ENCODE assay signal across 18 cellular contexts in the genomic region with DNA sequence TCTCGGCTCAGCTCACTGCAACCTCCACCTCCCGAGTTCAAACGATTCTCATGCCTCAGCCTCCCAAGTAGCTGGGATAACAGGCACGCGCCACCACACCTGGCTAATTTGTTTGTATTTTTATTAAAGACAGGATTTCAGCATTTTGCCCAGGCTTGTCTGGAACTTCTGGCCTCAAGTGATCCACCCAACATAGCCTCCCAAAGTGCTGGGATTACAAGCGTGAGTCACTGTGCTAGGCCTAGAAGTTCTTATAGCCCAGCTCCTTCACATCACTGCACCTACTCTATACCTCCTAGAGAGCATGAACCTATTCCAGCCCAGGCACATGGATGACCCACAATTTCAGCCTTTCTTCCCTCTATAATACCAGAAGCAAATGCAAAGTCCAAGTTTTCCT. TPM values are rescaled to one million over a fixed set of nuclear protein-coding genes. Genes with fewer than 3 reads are reported as not detected.
A peak's percentile ranks its signal among the peaks of the same experiment; 100 is the strongest.
DNase-seq lines count a peak whose midpoint lies in the region; ATAC-seq and TF ChIP-seq lines count a peak whose summit lies in the region.
"Had no signal": no experiment of that assay in that cellular context is flagged by ENCODE, and none has a peak within 500 bp of the region (broad histone marks: within the 10 kb centered on the region; RNA-seq: fewer than 3 reads in every experiment).

No MANE protein-coding gene starts in this region.

- TF ChIP-seq CTCF in epithelial cell of esophagus (IDR thresholded peaks at IDR 0.05; ENCODE audit: insufficient read depth, low read depth, low read length, missing control alignments) (no peak), progenitor cell of endocrine pancreas (IDR thresholded peaks at IDR 0.05; ENCODE audit: unreplicated experiment) (no peak)

- CTCF ChIA-PET in T-cell (lab: Charles Lee) = interaction anchor here in 1 of 2 donors (1.1 kb wide), 1 partner anchor 16 kb away, joined by 3 read pairs; no protein-coding TSS in a partner anchor

- no peaks in the 10 kb centered on the region for H3K9me3 Mint-ChIP-seq in activated T-cell treated with anti-CD3 and anti-CD28 coated beads, Interleukin-2, amount 50 U/mL, for 4 hours
- H3K9me3 Mint-ChIP-seq in T-cell (no peaks in the 10 kb centered on the region), progenitor cell of endocrine pancreas (ENCODE audit: low read depth) (no peaks in the 10 kb centered on the region)

- no peak for ATAC-seq in activated T-cell treated with anti-CD3 and anti-CD28 coated beads, Interleukin-2, amount 50 U/mL, for 4 hours
- ATAC-seq in T-cell (replicated peaks in 1 of 4) (no peak), left lobe of liver (no peak), GM21515 (IDR thresholded peaks at IDR 0.05; ENCODE audit: unreplicated experiment) (no peak)

- no peak for DNase-seq in activated T-cell treated with anti-CD3 and anti-CD28 coated beads, Interleukin-2, amount 50 U/mL, for 4 hours
- no peak for DNase-seq in activated T-cell treated with anti-CD3 and anti-CD28 coated beads, Interleukin-2, amount 50 U/mL, for 48 hours
- DNase-seq in T-cell = no peak
- peak; percentile 81 for DNase-seq in epithelial cell of esophagus (ENCODE audit: low read depth)
- no peak for DNase-seq in progenitor cell of endocrine pancreas (ENCODE audit: low spot score, unreplicated experiment)
- DNase-seq in globus pallidus (ENCODE audit: low spot score) = no peak
- no peak for DNase-seq in left lobe of liver (ENCODE audit: low spot score)
- DNase-seq: foreskin melanocyte; KG1; left ventricle myocardium inferior; NCI-H1048; NCI-H2107; NCI-H774; PC-9; stimulated activated CD4-positive, alpha-beta T cell treated with anti-CD3 and anti-CD28 coated beads, Interleukin-12 subunit alpha, Interleukin-12 subunit beta, amount 100 ng/mL, for 4 hours had no signal

- H3K27me3 Mint-ChIP-seq in activated T-cell treated with anti-CD3 and anti-CD28 coated beads, Interleukin-2, amount 50 U/mL, for 4 hours (ENCODE audit: low read depth) = peaks cover 3% of the 10 kb centered on the region
- H3K27me3 Mint-ChIP-seq in T-cell (peaks cover 3% of the 10 kb centered on the region in 2 donors), progenitor cell of endocrine pancreas (peaks cover 22% of the 10 kb centered on the region)

- no peak overlapping the region for H3K4me3 ChIP-seq in epithelial cell of esophagus (ENCODE audit: low read length)
- H3K4me3 ChIP-seq: PC-9 had no signal

- H3K27ac Mint-ChIP-seq in T-cell (peak overlapping the region; percentile 98), progenitor cell of endocrine pancreas (no peak overlapping the region)

- peak overlapping the region; percentile 94 for H3K4me3 Mint-ChIP-seq in activated T-cell treated with anti-CD3 and anti-CD28 coated beads, Interleukin-2, amount 50 U/mL, for 4 hours
- H3K4me3 Mint-ChIP-seq in T-cell (peak overlapping the region; percentile 99 to 100 (median 99)), progenitor cell of endocrine pancreas (ENCODE audit: low read depth) (peak overlapping the region; percentile 40)

- POLR2A ChIA-PET in T-cell (lab: Charles Lee) = no interaction called here

- H3K36me3 Mint-ChIP-seq in activated T-cell treated with anti-CD3 and anti-CD28 coated beads, Interleukin-2, amount 50 U/mL, for 4 hours (ENCODE audit: insufficient read depth) = peaks cover 10% of the 10 kb centered on the region
- H3K36me3 Mint-ChIP-seq in T-cell = no peaks in the 10 kb centered on the region
- peaks cover 1% of the 10 kb centered on the region for H3K36me3 Mint-ChIP-seq in progenitor cell of endocrine pancreas (ENCODE audit: insufficient read depth)

- peaks cover 20% of the 10 kb centered on the region for H3K4me1 Mint-ChIP-seq in activated T-cell treated with anti-CD3 and anti-CD28 coated beads, Interleukin-2, amount 50 U/mL, for 4 hours (ENCODE audit: low read depth)
- H3K4me1 Mint-ChIP-seq in T-cell (peaks cover 27 to 36% (median 29%) of the 10 kb centered on the region in 3 donors), progenitor cell of endocrine pancreas (ENCODE audit: low read depth) (peaks cover 12% of the 10 kb centered on the region)

RNA-seq across cellular contexts. Expression of a gene that starts 1.3 kb away (rescaled TPM):
- total RNA-seq in activated T-cell treated with anti-CD3 and anti-CD28 coated beads, Interleukin-2, amount 50 U/mL, for 4 hours = 10 to 100 TPM; 62.5 to 79.5 (median 75.5) TPM
- 10 to 100 TPM; 30.2 to 44.1 (median 38.0) TPM for total RNA-seq in T-cell
- total RNA-seq in progenitor cell of endocrine pancreas = 28.7 and 31.6 TPM in 2 replicates
- total RNA-seq in left lobe of liver = 16.4 TPM

RNA-seq across cellular contexts. Expression of a gene that starts 20.3 kb away (rescaled TPM):
- total RNA-seq in activated T-cell treated with anti-CD3 and anti-CD28 coated beads, Interleukin-2, amount 50 U/mL, for 4 hours = 10 to 100 TPM; 37.6 to 47.0 (median 40.8) TPM
- total RNA-seq in T-cell (10 to 100 TPM; 37.2 to 43.9 (median 39.2) TPM), progenitor cell of endocrine pancreas (23.3 and 23.8 TPM in 2 replicates), left lobe of liver (8.0 TPM)

RNA-seq across cellular contexts. Expression of a gene that starts 42.3 kb away (rescaled TPM):
- not detected for total RNA-seq in activated T-cell treated with anti-CD3 and anti-CD28 coated beads, Interleukin-2, amount 50 U/mL, for 4 hours
- total RNA-seq in T-cell = not detected
- 0.38 TPM in 1 of 2 replicates, not detected in the other for total RNA-seq in progenitor cell of endocrine pancreas
- 0.20 TPM for total RNA-seq in left lobe of liver
- total RNA-seq: cerebellum, left ventricle myocardium inferior, PC-9, pulmonary artery endothelial cell had no signal

RNA-seq across cellular contexts. Expression of a gene that starts 58.4 kb away (rescaled TPM):
- 10 to 100 TPM; 40.4 to 44.1 (median 42.8) TPM for total RNA-seq in activated T-cell treated with anti-CD3 and anti-CD28 coated beads, Interleukin-2, amount 50 U/mL, for 4 hours
- 10 to 100 TPM; 16.5 to 18.7 (median 17.2) TPM for total RNA-seq in T-cell
- 21.7 and 22.6 TPM in 2 replicates for total RNA-seq in progenitor cell of endocrine pancreas
- 9.4 TPM for total RNA-seq in left lobe of liver

RNA-seq across cellular contexts. Expression of a gene that starts 59.3 kb away (rescaled TPM):
- 10 to 100 TPM; 19.7 to 26.7 (median 21.1) TPM for total RNA-seq in activated T-cell treated with anti-CD3 and anti-CD28 coated beads, Interleukin-2, amount 50 U/mL, for 4 hours
- total RNA-seq in T-cell (1 to 10 TPM; 2.1 to 5.7 (median 4.7) TPM), progenitor cell of endocrine pancreas (281 and 309 TPM in 2 replicates), left lobe of liver (257 TPM)

Comparison
In these comparisons a context has a peak if more than half of its experiments do, and no peak if none do; other contexts are left out.
1. H3K4me3 Mint-ChIP-seq: peak in every context shown above with its lines; median percentile 99 in T-cell; 94 in activated T-cell treated with anti-CD3 and anti-CD28 coated beads, Interleukin-2, amount 50 U/mL, for 4 hours; 40 in progenitor cell of endocrine pancreas.